Comparison of ENCODE assay signal across 21 cellular contexts in genomic region chr11:8805256-8805655, GRCh38.
A peak's percentile ranks its signal among the peaks of the same experiment; 100 is the strongest.
DNase-seq lines count a peak whose midpoint lies in the region; ATAC-seq and TF ChIP-seq lines count a peak whose summit lies in the region.
"Had no signal": no experiment of that assay in that cellular context is flagged by ENCODE, and none has a peak within 500 bp of the region (broad histone marks: within the 10 kb centered on the region; RNA-seq: fewer than 3 reads in every experiment).

No MANE protein-coding gene starts in this region.

- no peaks in the 10 kb centered on the region for H3K9me3 ChIP-seq in adrenal gland (replicated peaks in 1 of 3)
- H3K9me3 ChIP-seq in esophagus muscularis mucosa, result no peaks in the 10 kb centered on the region
- H3K9me3 ChIP-seq in prostate gland, result no peaks in the 10 kb centered on the region
- H3K9me3 ChIP-seq in transverse colon, result no peaks in the 10 kb centered on the region
- H3K9me3 ChIP-seq: SJCRH30 had no signal

- H3K27ac ChIP-seq in adrenal gland (peak overlapping the region in 3 of 5 donors; percentile 0 to 63 (median 41)), esophagus muscularis mucosa (replicated peaks in 1 of 4) (peak overlapping the region; percentile 90 to 95 (median 93)), prostate gland (peak overlapping the region; percentile 8 to 9), transverse colon (peak overlapping the region; percentile 47 to 91 (median 90))
- H3K27ac ChIP-seq: parathyroid adenoma, SJCRH30 had no signal

- no peak for TF ChIP-seq POLR2A in adrenal gland (IDR thresholded peaks at IDR 0.05)
- no peak for TF ChIP-seq POLR2A in esophagus muscularis mucosa (IDR thresholded peaks at IDR 0.05; ENCODE audit: low read depth)
- no peak for TF ChIP-seq POLR2A in prostate gland (IDR thresholded peaks at IDR 0.05)
- TF ChIP-seq POLR2A in transverse colon (IDR thresholded peaks at IDR 0.05), result no peak

- 40 to 47% (median 41%) methylated on average over 4 of the region's 4 CpGs for WGBS in adrenal gland, 4 donors
- WGBS in esophagus muscularis mucosa, result 31% methylated on average over 4 of the region's 4 CpGs
- WGBS in prostate gland, result 42% methylated on average over 4 of the region's 4 CpGs
- WGBS in transverse colon (ENCODE audit: low coverage in 1 of 2), 2 donors, result 58 to 64% methylated on average over 3 to 4 of the region's 4 CpGs

- H3K36me3 ChIP-seq in adrenal gland (replicated peaks in 1 of 2) (no peaks in the 10 kb centered on the region), esophagus muscularis mucosa (peaks cover 0 to 1% (median 0%) of the 10 kb centered on the region in 4 donors), prostate gland (no peaks in the 10 kb centered on the region), transverse colon (no peaks in the 10 kb centered on the region)

- ATAC-seq in HG03139 (IDR thresholded peaks at IDR 0.05; ENCODE audit: unreplicated experiment) (no peak), HG02588 (IDR thresholded peaks at IDR 0.05; ENCODE audit: unreplicated experiment) (no peak)
- ATAC-seq: naive thymus-derived CD4-positive, alpha-beta T cell had no signal

- DNase-seq in adrenal gland (no peak), esophagus muscularis mucosa (ENCODE audit: extremely low spot score) (no peak), prostate gland (ENCODE audit: low spot score) (no peak), transverse colon (no peak), NCI-H2081 treated with DMSO at 0.1 percent for 48 hours (lab: John Stamatoyannopoulos, UW) (no peak)
- DNase-seq: activated CD4-positive, alpha-beta T cell treated with anti-CD3 and anti-CD28 coated beads, Interleukin-2, amount 50 U/mL, for 48 hours; activated effector memory CD4-positive, alpha-beta T cell treated with anti-CD3 and anti-CD28 coated beads, Interleukin-2, amount 50 U/mL, for 16 hours; DMS79; HCEC 1CT; hypothalamus; Karpas-422; naive thymus-derived CD4-positive, alpha-beta T cell; NCI-H1048; NCI-H2029; NCI-H446; SJCRH30; T-helper 2 cell; WERI-Rb-1 had no signal

- TF ChIP-seq EP300 in esophagus muscularis mucosa (IDR thresholded peaks at IDR 0.05) (no peak), transverse colon (IDR thresholded peaks at IDR 0.05; ENCODE audit: low read depth) (no peak)

- TF ChIP-seq CTCF in adrenal gland (IDR thresholded peaks at IDR 0.05) (no peak), esophagus muscularis mucosa (IDR thresholded peaks at IDR 0.05) (no peak), prostate gland (IDR thresholded peaks at IDR 0.05) (no peak), transverse colon (IDR thresholded peaks at IDR 0.05) (no peak)

- intact Hi-C loops in adrenal gland (cut with DNase I), result no loop called here
- intact Hi-C loops in esophagus muscularis mucosa (cut with DNase I), result loop anchor here (5.0 kb wide), 1 partner anchor 98 kb away; no protein-coding TSS in a partner anchor
- intact Hi-C loops in prostate gland (cut with DNase I), result loop anchor here (5.0 kb wide), 1 partner anchor 38 kb away; no protein-coding TSS in a partner anchor
- intact Hi-C loops in transverse colon (cut with DNase I; ENCODE audit: low total_unique reads), result no loop called here

- H3K4me1 ChIP-seq in adrenal gland (replicated peaks in 1 of 2) (peaks cover 53 to 78% of the 10 kb centered on the region in 2 donors), esophagus muscularis mucosa (peaks cover 78 to 90% (median 85%) of the 10 kb centered on the region in 4 donors), prostate gland (replicated peaks) (no peaks in the 10 kb centered on the region), transverse colon (peaks cover 5 to 57% (median 35%) of the 10 kb centered on the region in 4 donors)
- H3K4me1 ChIP-seq: parathyroid adenoma had no signal

- in situ Hi-C loops in transverse colon (cut with MboI; ENCODE audit: low pct_ligation_motif_present in 1 of 4, low pct_unique_long_range_greater_than_20kb in 1 of 4, low sequenced_read_pairs in 3 of 4), result no loop called here

- no peak overlapping the region for H3K4me3 ChIP-seq in adrenal gland
- H3K4me3 ChIP-seq in esophagus muscularis mucosa, result peak overlapping the region in 3 of 4 donors; percentile 20 to 77 (median 38)
- no peak overlapping the region for H3K4me3 ChIP-seq in prostate gland
- no peak overlapping the region for H3K4me3 ChIP-seq in transverse colon
- H3K4me3 ChIP-seq: SJCRH30 had no signal

- H3K27me3 ChIP-seq in adrenal gland, result no peaks in the 10 kb centered on the region
- no peaks in the 10 kb centered on the region for H3K27me3 ChIP-seq in esophagus muscularis mucosa
- no peaks in the 10 kb centered on the region for H3K27me3 ChIP-seq in prostate gland (replicated peaks; ENCODE audit: insufficient read depth)
- H3K27me3 ChIP-seq in transverse colon, result no peaks in the 10 kb centered on the region
- H3K27me3 ChIP-seq: SJCRH30 had no signal

Comparison
In these comparisons a context has a peak if more than half of its experiments do, and no peak if none do; other contexts are left out.
1. H3K27ac ChIP-seq: peak in every context shown above with its lines; median percentile 93 in esophagus muscularis mucosa; 90 in transverse colon; 41 in adrenal gland; 8 in prostate gland.
2. H3K4me3 ChIP-seq: peak in esophagus muscularis mucosa (3 of 4); none in adrenal gland (0 of 4), prostate gland (0 of 2) and transverse colon (0 of 4).
3. intact Hi-C loops: an anchor here in esophagus muscularis mucosa (5.0 kb wide) and prostate gland (5.0 kb wide); none called in adrenal gland and transverse colon.